Comparison of ENCODE assay signal across 10 cellular contexts in the genomic region with DNA sequence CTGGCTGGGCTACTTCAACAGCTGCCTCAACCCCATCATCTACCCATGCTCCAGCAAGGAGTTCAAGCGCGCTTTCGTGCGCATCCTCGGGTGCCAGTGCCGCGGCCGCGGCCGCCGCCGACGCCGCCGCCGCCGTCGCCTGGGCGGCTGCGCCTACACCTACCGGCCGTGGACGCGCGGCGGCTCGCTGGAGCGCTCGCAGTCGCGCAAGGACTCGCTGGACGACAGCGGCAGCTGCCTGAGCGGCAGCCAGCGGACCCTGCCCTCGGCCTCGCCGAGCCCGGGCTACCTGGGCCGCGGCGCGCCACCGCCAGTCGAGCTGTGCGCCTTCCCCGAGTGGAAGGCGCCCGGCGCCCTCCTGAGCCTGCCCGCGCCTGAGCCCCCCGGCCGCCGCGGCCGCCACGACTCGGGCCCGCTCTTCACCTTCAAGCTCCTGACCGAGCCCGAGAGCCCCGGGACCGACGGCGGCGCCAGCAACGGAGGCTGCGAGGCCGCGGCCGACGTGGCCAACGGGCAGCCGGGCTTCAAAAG. TPM values are rescaled to one million over a fixed set of nuclear protein-coding genes. Genes with fewer than 3 reads are reported as not detected.
DNase-seq lines count a peak whose midpoint lies in the region; ATAC-seq and TF ChIP-seq lines count a peak whose summit lies in the region.
"Had no signal": no experiment of that assay in that cellular context is flagged by ENCODE, and none has a peak within 500 bp of the region (broad histone marks: within the 10 kb centered on the region; RNA-seq: fewer than 3 reads in every experiment).

No MANE protein-coding gene starts in this region.

- no peak for DNase-seq in activated CD8-positive, alpha-beta T cell treated with anti-CD3 and anti-CD28 coated beads, Interleukin-2, amount 10 ng/mL, durations not matched to agents 7 days and 5 days
- no peak for DNase-seq in activated CD8-positive, alpha-beta T cell treated with anti-CD3 and anti-CD28 coated beads for 36 hours
- DNase-seq in endothelial cell (ENCODE audit: low spot score) = peak; percentile 49
- no peak for DNase-seq in lower lobe of right lung
- no peak for DNase-seq in type B pancreatic cell (ENCODE audit: extremely low spot score, unreplicated experiment)
- no peak for DNase-seq in A172 (ENCODE audit: low spot score)
- no peak for DNase-seq in GM19240 (ENCODE audit: insufficient read length, low spot score)
- DNase-seq in activated CD4-positive, alpha-beta T cell treated with anti-CD3 and anti-CD28 coated beads, Interleukin-2, amount 10 ng/mL, durations not matched to agents 7 days and 5 days = no peak
- DNase-seq: central memory CD4-positive, alpha-beta T cell had no signal

- H3K4me1 ChIP-seq in lower lobe of right lung = no peaks in the 10 kb centered on the region

- no peak overlapping the region for H3K4me3 Mint-ChIP-seq in activated CD8-positive, alpha-beta T cell treated with anti-CD3 and anti-CD28 coated beads, Interleukin-2, amount 10 ng/mL, durations not matched to agents 7 days and 5 days
- H3K4me3 Mint-ChIP-seq in activated CD8-positive, alpha-beta T cell treated with anti-CD3 and anti-CD28 coated beads for 36 hours = no peak overlapping the region
- H3K4me3 Mint-ChIP-seq in endothelial cell (ENCODE audit: unreplicated experiment) (no peak overlapping the region), type B pancreatic cell (peak overlapping the region; percentile 74)
- no peak overlapping the region for H3K4me3 Mint-ChIP-seq in activated CD4-positive, alpha-beta T cell treated with anti-CD3 and anti-CD28 coated beads, Interleukin-2, amount 10 ng/mL, durations not matched to agents 7 days and 5 days

- intact Hi-C loops in activated CD8-positive, alpha-beta T cell treated with anti-CD3 and anti-CD28 coated beads for 36 hours (cut with micrococcal nuclease) = no loop called here
- intact Hi-C loops in lower lobe of right lung (cut with DNase I) = no loop called here

- no peak overlapping the region for H3K27ac ChIP-seq in lower lobe of right lung

- CTCF ChIA-PET in activated CD8-positive, alpha-beta T cell treated with anti-CD3 and anti-CD28 coated beads, Interleukin-2, amount 10 ng/mL, durations not matched to agents 7 days and 5 days (lab: Charles Lee) = no interaction called here
- CTCF ChIA-PET in activated CD8-positive, alpha-beta T cell treated with anti-CD3 and anti-CD28 coated beads for 36 hours (lab: Charles Lee) = interaction anchor here (0.6 to 6.3 kb wide), 2 partner anchors 15 to 1140 kb away, joined by 3 to 27 read pairs; no protein-coding TSS in a partner anchor
- CTCF ChIA-PET in activated CD4-positive, alpha-beta T cell treated with anti-CD3 and anti-CD28 coated beads, Interleukin-2, amount 10 ng/mL, durations not matched to agents 7 days and 5 days (lab: Charles Lee) = no interaction called here

- H3K36me3 ChIP-seq in lower lobe of right lung = no peaks in the 10 kb centered on the region

- no peak overlapping the region for H3K27ac Mint-ChIP-seq in activated CD8-positive, alpha-beta T cell treated with anti-CD3 and anti-CD28 coated beads, Interleukin-2, amount 10 ng/mL, durations not matched to agents 7 days and 5 days
- no peak overlapping the region for H3K27ac Mint-ChIP-seq in activated CD8-positive, alpha-beta T cell treated with anti-CD3 and anti-CD28 coated beads for 36 hours
- H3K27ac Mint-ChIP-seq in endothelial cell (ENCODE audit: unreplicated experiment) (no peak overlapping the region), type B pancreatic cell (no peak overlapping the region)
- H3K27ac Mint-ChIP-seq in activated CD4-positive, alpha-beta T cell treated with anti-CD3 and anti-CD28 coated beads, Interleukin-2, amount 10 ng/mL, durations not matched to agents 7 days and 5 days = no peak overlapping the region

- H3K9me3 Mint-ChIP-seq in activated CD8-positive, alpha-beta T cell treated with anti-CD3 and anti-CD28 coated beads, Interleukin-2, amount 10 ng/mL, durations not matched to agents 7 days and 5 days (ENCODE audit: insufficient read depth) = no peaks in the 10 kb centered on the region
- no peaks in the 10 kb centered on the region for H3K9me3 Mint-ChIP-seq in activated CD8-positive, alpha-beta T cell treated with anti-CD3 and anti-CD28 coated beads for 36 hours
- H3K9me3 Mint-ChIP-seq in endothelial cell (ENCODE audit: unreplicated experiment) = no peaks in the 10 kb centered on the region
- H3K9me3 Mint-ChIP-seq in type B pancreatic cell = no peaks in the 10 kb centered on the region
- no peaks in the 10 kb centered on the region for H3K9me3 Mint-ChIP-seq in activated CD4-positive, alpha-beta T cell treated with anti-CD3 and anti-CD28 coated beads, Interleukin-2, amount 10 ng/mL, durations not matched to agents 7 days and 5 days

- peaks cover 40% of the 10 kb centered on the region for H3K27me3 ChIP-seq in lower lobe of right lung (ENCODE audit: low read depth)

- H3K4me3 ChIP-seq in lower lobe of right lung = peak overlapping the region; percentile 3
- H3K4me3 ChIP-seq: K562 had no signal

- peaks cover 53% of the 10 kb centered on the region for H3K27me3 Mint-ChIP-seq in activated CD8-positive, alpha-beta T cell treated with anti-CD3 and anti-CD28 coated beads, Interleukin-2, amount 10 ng/mL, durations not matched to agents 7 days and 5 days (ENCODE audit: low read depth)
- peaks cover 48% of the 10 kb centered on the region for H3K27me3 Mint-ChIP-seq in activated CD8-positive, alpha-beta T cell treated with anti-CD3 and anti-CD28 coated beads for 36 hours
- H3K27me3 Mint-ChIP-seq in endothelial cell (ENCODE audit: unreplicated experiment) (peaks cover 16% of the 10 kb centered on the region), type B pancreatic cell (peaks cover 80% of the 10 kb centered on the region)
- peaks cover 61% of the 10 kb centered on the region for H3K27me3 Mint-ChIP-seq in activated CD4-positive, alpha-beta T cell treated with anti-CD3 and anti-CD28 coated beads, Interleukin-2, amount 10 ng/mL, durations not matched to agents 7 days and 5 days

- POLR2A ChIA-PET in activated CD8-positive, alpha-beta T cell treated with anti-CD3 and anti-CD28 coated beads, Interleukin-2, amount 10 ng/mL, durations not matched to agents 7 days and 5 days (lab: Charles Lee) = no interaction called here
- POLR2A ChIA-PET in activated CD8-positive, alpha-beta T cell treated with anti-CD3 and anti-CD28 coated beads for 36 hours (lab: Charles Lee) = no interaction called here
- POLR2A ChIA-PET in activated CD4-positive, alpha-beta T cell treated with anti-CD3 and anti-CD28 coated beads, Interleukin-2, amount 10 ng/mL, durations not matched to agents 7 days and 5 days (lab: Charles Lee) = no interaction called here

- ATAC-seq in activated CD8-positive, alpha-beta T cell treated with anti-CD3 and anti-CD28 coated beads, Interleukin-2, amount 10 ng/mL, durations not matched to agents 7 days and 5 days = peak; percentile 57
- ATAC-seq in activated CD8-positive, alpha-beta T cell treated with anti-CD3 and anti-CD28 coated beads for 36 hours = no peak
- peak; percentile 61 to 64 for ATAC-seq in lower lobe of right lung
- ATAC-seq: K562 had no signal

- no peaks in the 10 kb centered on the region for H3K36me3 Mint-ChIP-seq in activated CD8-positive, alpha-beta T cell treated with anti-CD3 and anti-CD28 coated beads, Interleukin-2, amount 10 ng/mL, durations not matched to agents 7 days and 5 days (ENCODE audit: low read depth)
- H3K36me3 Mint-ChIP-seq in activated CD8-positive, alpha-beta T cell treated with anti-CD3 and anti-CD28 coated beads for 36 hours (ENCODE audit: low read depth) = no peaks in the 10 kb centered on the region
- H3K36me3 Mint-ChIP-seq in endothelial cell (ENCODE audit: low read depth, unreplicated experiment) = peaks cover 3% of the 10 kb centered on the region
- no peaks in the 10 kb centered on the region for H3K36me3 Mint-ChIP-seq in type B pancreatic cell
- H3K36me3 Mint-ChIP-seq in activated CD4-positive, alpha-beta T cell treated with anti-CD3 and anti-CD28 coated beads, Interleukin-2, amount 10 ng/mL, durations not matched to agents 7 days and 5 days (ENCODE audit: low read depth) = no peaks in the 10 kb centered on the region

- peaks cover 9% of the 10 kb centered on the region for H3K4me1 Mint-ChIP-seq in activated CD8-positive, alpha-beta T cell treated with anti-CD3 and anti-CD28 coated beads, Interleukin-2, amount 10 ng/mL, durations not matched to agents 7 days and 5 days (ENCODE audit: low read depth)
- H3K4me1 Mint-ChIP-seq in activated CD8-positive, alpha-beta T cell treated with anti-CD3 and anti-CD28 coated beads for 36 hours (ENCODE audit: low read depth) = peaks cover 11% of the 10 kb centered on the region
- H3K4me1 Mint-ChIP-seq in endothelial cell (ENCODE audit: unreplicated experiment) = peaks cover 5% of the 10 kb centered on the region
- no peaks in the 10 kb centered on the region for H3K4me1 Mint-ChIP-seq in type B pancreatic cell (ENCODE audit: unreplicated experiment)
- H3K4me1 Mint-ChIP-seq in activated CD4-positive, alpha-beta T cell treated with anti-CD3 and anti-CD28 coated beads, Interleukin-2, amount 10 ng/mL, durations not matched to agents 7 days and 5 days = peaks cover 8% of the 10 kb centered on the region

- TF ChIP-seq CTCF in activated CD8-positive, alpha-beta T cell treated with anti-CD3 and anti-CD28 coated beads for 36 hours (IDR thresholded peaks at IDR 0.05) = no peak
- TF ChIP-seq CTCF in endothelial cell (IDR thresholded peaks at IDR 0.05; ENCODE audit: unreplicated experiment) (no peak), lower lobe of right lung (IDR thresholded peaks at IDR 0.05) (no peak), type B pancreatic cell (conservative IDR thresholded peaks at IDR 0.05) (peak; percentile 32)

- no peaks in the 10 kb centered on the region for H3K9me3 ChIP-seq in lower lobe of right lung

RNA-seq across cellular contexts. Expression of gene TTC1, which starts 36.9 kb away (rescaled TPM):
- total RNA-seq in activated CD8-positive, alpha-beta T cell treated with anti-CD3 and anti-CD28 coated beads, Interleukin-2, amount 10 ng/mL, durations not matched to agents 7 days and 5 days = 10 to 100 TPM; 50.1 to 51.6 TPM
- total RNA-seq in activated CD8-positive, alpha-beta T cell treated with anti-CD3 and anti-CD28 coated beads for 36 hours = 10 to 100 TPM; 50.2 to 57.5 TPM
- total RNA-seq in endothelial cell (ENCODE audit: unreplicated experiment) (49.8 TPM), lower lobe of right lung (44.6 TPM), type B pancreatic cell (ENCODE audit: low replicate concordance) (34.6 and 43.1 TPM in 2 replicates)
- 167 and 180 TPM in 2 replicates for total RNA-seq in A172 (2014; rRNA removed; shearing (Covaris generic))
- total RNA-seq in activated CD4-positive, alpha-beta T cell treated with anti-CD3 and anti-CD28 coated beads, Interleukin-2, amount 10 ng/mL, durations not matched to agents 7 days and 5 days = 10 to 100 TPM; 46.9 to 57.2 TPM

RNA-seq across cellular contexts. Expression of gene ADRA1B, which starts 55.7 kb away (rescaled TPM):
- total RNA-seq in activated CD8-positive, alpha-beta T cell treated with anti-CD3 and anti-CD28 coated beads, Interleukin-2, amount 10 ng/mL, durations not matched to agents 7 days and 5 days = not detected
- total RNA-seq in activated CD8-positive, alpha-beta T cell treated with anti-CD3 and anti-CD28 coated beads for 36 hours = not detected
- not detected for total RNA-seq in endothelial cell (ENCODE audit: unreplicated experiment)
- total RNA-seq in lower lobe of right lung = 3.8 TPM
- 2.9 and 9.9 TPM in 2 replicates for total RNA-seq in type B pancreatic cell (ENCODE audit: low replicate concordance)
- total RNA-seq in A172 (2014; rRNA removed; shearing (Covaris generic)) = 0.91 and 1.6 TPM in 2 replicates
- total RNA-seq in activated CD4-positive, alpha-beta T cell treated with anti-CD3 and anti-CD28 coated beads, Interleukin-2, amount 10 ng/mL, durations not matched to agents 7 days and 5 days = not detected
- total RNA-seq: K562 had no signal
